Comparison of ENCODE assay signal across 14 cellular contexts in the genomic region with DNA sequence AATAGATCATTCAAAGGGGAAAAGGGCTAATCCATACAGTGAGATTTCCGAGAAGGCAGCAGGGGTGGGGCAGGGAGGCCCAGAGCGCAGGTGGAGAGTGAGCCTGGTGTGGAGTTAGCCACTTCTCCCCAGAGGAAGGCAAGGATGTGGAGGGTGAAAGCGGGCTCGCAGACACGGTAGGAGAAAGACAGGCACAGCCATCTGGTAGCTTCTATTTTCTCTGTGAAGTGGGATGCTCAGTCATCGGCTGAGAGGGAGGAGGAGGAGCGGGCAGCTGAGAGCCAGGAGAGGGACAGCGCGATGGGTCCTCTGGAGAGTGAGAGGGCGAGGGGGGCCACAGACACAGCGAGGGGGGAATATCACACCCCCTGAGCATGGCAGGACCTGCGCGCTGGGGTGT.
DNase-seq lines count a peak whose midpoint lies in the region; ATAC-seq and TF ChIP-seq lines count a peak whose summit lies in the region.
"Had no signal": no experiment of that assay in that cellular context is flagged by ENCODE, and none has a peak within 500 bp of the region (broad histone marks: within the 10 kb centered on the region; RNA-seq: fewer than 3 reads in every experiment).

No MANE protein-coding gene starts in this region.

- H3K36me3 Mint-ChIP-seq in neural crest cell (ENCODE audit: low read depth) = no peaks in the 10 kb centered on the region

- peaks cover 4% of the 10 kb centered on the region for H3K9me3 Mint-ChIP-seq in neural crest cell

- H3K4me3 Mint-ChIP-seq in neural crest cell = no peak overlapping the region

- H3K27ac ChIP-seq in angular gyrus (ENCODE audit: low read depth, low read length) (peak overlapping the region; percentile 53), spleen (no peak overlapping the region)
- H3K27ac ChIP-seq: heart right ventricle had no signal

- TF ChIP-seq CTCF in BJ (IDR thresholded peaks at IDR 0.05; ENCODE audit: insufficient read depth, low read depth, low read length) (no peak), neural crest cell (conservative IDR thresholded peaks at IDR 0.05) (no peak), spleen (IDR thresholded peaks at IDR 0.05 in 8 of 11, conservative IDR thresholded peaks at IDR 0.05 in 3 of 11) (no peak)

- peaks cover 4% of the 10 kb centered on the region for H3K27me3 Mint-ChIP-seq in neural crest cell (ENCODE audit: low read depth)

- peaks cover 0 to 14% (median 2%) of the 10 kb centered on the region in 8 donors for H3K9me3 ChIP-seq in spleen

- H3K4me3 ChIP-seq in BJ (ENCODE audit: low read depth, low read length) (peak overlapping the region; percentile 20), spleen (no peak overlapping the region)
- H3K4me3 ChIP-seq: heart right ventricle had no signal

- WGBS in spleen, 5 donors = 49 to 65% (median 53%) methylated on average over 13 of the region's 13 CpGs

- no peak for TF ChIP-seq POLR2A in spleen (IDR thresholded peaks at IDR 0.05)

- no peaks in the 10 kb centered on the region for H3K36me3 ChIP-seq in BJ (ENCODE audit: control insufficient read depth, insufficient read depth, low read length)
- no peaks in the 10 kb centered on the region for H3K36me3 ChIP-seq in spleen
- H3K36me3 ChIP-seq: heart right ventricle had no signal

- DNase-seq in BJ (ENCODE audit: low read depth) (no peak), NCI-H1417 (lab: John Stamatoyannopoulos, UW) (peak; percentile 23 to 84 (median 64)), neural crest cell (ENCODE audit: low read depth, low spot score) (no peak), spleen (no peak), sciatic nerve (ENCODE audit: low spot score) (no peak), NCI-H226 (no peak)
- DNase-seq: central memory CD4-positive, alpha-beta T cell; GDM1; heart right ventricle; Kasumi-1; SIG-M5; stimulated activated CD4-positive, alpha-beta T cell treated with anti-CD3 and anti-CD28 coated beads, Interleukin-4, amount 100 ng/mL, for 1 hour had no signal

- no peak for ATAC-seq in HG02642 (IDR thresholded peaks at IDR 0.05; ENCODE audit: poor library complexity, unreplicated experiment)
- ATAC-seq in sciatic nerve = no peak

- POLR2A ChIA-PET in BJ (lab: Charles Lee) = interaction anchor here (0.6 to 2.1 kb wide), 6 partner anchors 20 to 199 kb away, joined by 3 to 11 read pairs (median 4); no protein-coding TSS in a partner anchor

- peaks cover 21% of the 10 kb centered on the region for H3K4me1 Mint-ChIP-seq in neural crest cell

- H3K27ac Mint-ChIP-seq in neural crest cell (ENCODE audit: unreplicated experiment) = peak overlapping the region; percentile 2

- CTCF ChIA-PET in BJ (lab: Yijun Ruan, JAX) = interaction anchor here (0.6 to 6.0 kb wide), 6 partner anchors 21 to 132 kb away, joined by 3 to 42 read pairs (median 8); no protein-coding TSS in a partner anchor

- peaks cover 0 to 29% (median 9%) of the 10 kb centered on the region in 6 donors for H3K4me1 ChIP-seq in spleen

- intact Hi-C loops in spleen (cut with DNase I; ENCODE audit: low total_unique reads) = no loop called here
- intact Hi-C loops in sciatic nerve (cut with DNase I) = no loop called here

- no peaks in the 10 kb centered on the region for H3K27me3 ChIP-seq in BJ (ENCODE audit: control insufficient read depth, insufficient read depth, low read length)
- H3K27me3 ChIP-seq in spleen (replicated peaks in 1 of 7) = no peaks in the 10 kb centered on the region

Comparison
In these comparisons a context has a peak if more than half of its experiments do, and no peak if none do; other contexts are left out.
1. DNase-seq: peak in NCI-H1417 (3 of 3); none in BJ (single experiment), neural crest cell (single experiment), spleen (single experiment), sciatic nerve (single experiment) and NCI-H226 (single experiment).